Comparison of ENCODE assay signal across 8 cellular contexts in the genomic region with DNA sequence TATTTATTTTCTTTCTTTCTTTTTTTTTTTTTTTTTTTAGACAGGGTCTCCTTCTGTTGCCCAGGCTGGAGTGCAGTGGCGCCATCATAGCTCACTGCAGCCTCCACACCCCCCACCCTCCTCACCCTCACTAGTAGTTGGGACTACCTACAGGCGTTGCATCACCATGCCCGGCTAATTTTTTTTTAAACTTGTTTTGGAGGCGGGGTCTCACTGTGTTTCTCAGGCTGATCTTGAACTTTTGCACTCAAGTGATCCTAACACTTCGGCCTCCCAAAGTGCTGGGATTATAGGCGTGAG. TPM values are rescaled to one million over a fixed set of nuclear protein-coding genes. Genes with fewer than 3 reads are reported as not detected.
A peak's percentile ranks its signal among the peaks of the same experiment; 100 is the strongest.
DNase-seq lines count a peak whose midpoint lies in the region; ATAC-seq, FAIRE-seq and TF ChIP-seq lines count a peak whose summit lies in the region.

No MANE protein-coding gene starts in this region.

- H3K4me3 ChIP-seq in BLaER1 treated with 17β-estradiol and CSF1 and Interleukin-3, amounts not matched to agents 10 nM and 100 nM, result peak overlapping the region in 8 of 10 experiments; percentile 44 to 73 (median 56); a peak in 14 of 20 replicates
- H3K4me3 ChIP-seq in thyroid gland (replicated peaks in 1 of 3), result peak overlapping the region in 1 of 3 donors; percentile 45

- WGBS in thyroid gland, 2 donors, result 27 to 32% methylated on average over 6 of the region's 6 CpGs

- H3K4me1 Mint-ChIP-seq in activated T-helper 2 cell treated with anti-CD3 and anti-CD28 coated beads, Interferon-gamma antibody, Interleukin-2, Interleukin-4, amounts not matched to agents 10 μg/mL and 5 μg/mL and 100 μg/mL, durations not matched to agents 14 hours and 24 hours and 36 hours (ENCODE audit: low read depth), result peaks cover 2% of the 10 kb centered on the region
- peaks cover 0 to 4% of the 10 kb centered on the region in 2 donors for H3K4me1 Mint-ChIP-seq in immature natural killer cell

- H3K27me3 ChIP-seq in BLaER1 treated with 17β-estradiol and CSF1 and Interleukin-3, amounts not matched to agents 10 nM and 100 nM, result peaks cover 57 to 84% (median 68%) of the 10 kb centered on the region in 11 experiments
- no peaks in the 10 kb centered on the region for H3K27me3 ChIP-seq in thyroid gland

- H3K4me1 ChIP-seq in BLaER1 treated with 17β-estradiol and CSF1 and Interleukin-3, amounts not matched to agents 10 nM and 100 nM, result peaks cover 14 to 26% (median 16%) of the 10 kb centered on the region in 10 experiments
- H3K4me1 ChIP-seq in thyroid gland, result peaks cover 3 to 16% of the 10 kb centered on the region in 2 donors

- peak overlapping the region; percentile 54 for H3K4me3 Mint-ChIP-seq in activated T-helper 2 cell treated with anti-CD3 and anti-CD28 coated beads, Interferon-gamma antibody, Interleukin-2, Interleukin-4, amounts not matched to agents 10 μg/mL and 5 μg/mL and 100 μg/mL, durations not matched to agents 14 hours and 24 hours and 36 hours (ENCODE audit: low read depth)
- H3K4me3 Mint-ChIP-seq in immature natural killer cell, result peak overlapping the region; percentile 64 to 74 (median 68)

- no peak for FAIRE-seq in HTR-8/SVneo (lab: Jason Lieb, UNC)

- no peaks in the 10 kb centered on the region for H3K36me3 ChIP-seq in BLaER1 treated with 17β-estradiol and CSF1 and Interleukin-3, amounts not matched to agents 10 nM and 100 nM
- H3K36me3 ChIP-seq in thyroid gland, result no peaks in the 10 kb centered on the region

- H3K27ac Mint-ChIP-seq in activated T-helper 2 cell treated with anti-CD3 and anti-CD28 coated beads, Interferon-gamma antibody, Interleukin-2, Interleukin-4, amounts not matched to agents 10 μg/mL and 5 μg/mL and 100 μg/mL, durations not matched to agents 14 hours and 24 hours and 36 hours, result no peak overlapping the region
- no peak overlapping the region for H3K27ac Mint-ChIP-seq in immature natural killer cell

- peak overlapping the region in 2 of 11 experiments; percentile 78; a peak in 2 of 22 replicates for H3K9ac ChIP-seq in BLaER1 treated with 17β-estradiol and CSF1 and Interleukin-3, amounts not matched to agents 10 nM and 100 nM

- intact Hi-C loops in activated T-helper 2 cell treated with anti-CD3 and anti-CD28 coated beads, Interferon-gamma antibody, Interleukin-2, Interleukin-4, amounts not matched to agents 10 μg/mL and 5 μg/mL and 100 μg/mL, durations not matched to agents 14 hours and 24 hours and 36 hours (cut with micrococcal nuclease), result no loop called here
- intact Hi-C loops in thyroid gland (cut with DNase I), result no loop called here

- TF ChIP-seq POLR2A in thyroid gland (IDR thresholded peaks at IDR 0.05), result no peak

- no peak for DNase-seq in activated T-helper 2 cell treated with anti-CD3 and anti-CD28 coated beads, Interferon-gamma antibody, Interleukin-2, Interleukin-4, amounts not matched to agents 10 μg/mL and 5 μg/mL and 100 μg/mL, durations not matched to agents 14 hours and 24 hours and 36 hours (ENCODE audit: low spot score)
- DNase-seq in immature natural killer cell (no peak), thyroid gland (peak in 1 of 2 donors; percentile 21), GM19238 (ENCODE audit: insufficient read length, low spot score) (no peak), HTR-8/SVneo (ENCODE audit: insufficient read length, low spot score) (no peak)

- H3K27me3 Mint-ChIP-seq in activated T-helper 2 cell treated with anti-CD3 and anti-CD28 coated beads, Interferon-gamma antibody, Interleukin-2, Interleukin-4, amounts not matched to agents 10 μg/mL and 5 μg/mL and 100 μg/mL, durations not matched to agents 14 hours and 24 hours and 36 hours (ENCODE audit: low read depth), result peaks cover 27% of the 10 kb centered on the region
- peaks cover 0 to 8% (median 4%) of the 10 kb centered on the region in 3 donors for H3K27me3 Mint-ChIP-seq in immature natural killer cell (ENCODE audit: low read depth in 3 of 3)

- no peaks in the 10 kb centered on the region for H3K36me3 Mint-ChIP-seq in activated T-helper 2 cell treated with anti-CD3 and anti-CD28 coated beads, Interferon-gamma antibody, Interleukin-2, Interleukin-4, amounts not matched to agents 10 μg/mL and 5 μg/mL and 100 μg/mL, durations not matched to agents 14 hours and 24 hours and 36 hours (ENCODE audit: low read depth)
- no peaks in the 10 kb centered on the region for H3K36me3 Mint-ChIP-seq in immature natural killer cell

- H3K9me3 Mint-ChIP-seq in activated T-helper 2 cell treated with anti-CD3 and anti-CD28 coated beads, Interferon-gamma antibody, Interleukin-2, Interleukin-4, amounts not matched to agents 10 μg/mL and 5 μg/mL and 100 μg/mL, durations not matched to agents 14 hours and 24 hours and 36 hours, result no peaks in the 10 kb centered on the region
- no peaks in the 10 kb centered on the region for H3K9me3 Mint-ChIP-seq in immature natural killer cell

- TF ChIP-seq CTCF in thyroid gland (IDR thresholded peaks at IDR 0.05), result no peak

- peak overlapping the region in 10 of 11 experiments; percentile 71 to 93 (median 84); a peak in 17 of 22 replicates for H3K4me2 ChIP-seq in BLaER1 treated with 17β-estradiol and CSF1 and Interleukin-3, amounts not matched to agents 10 nM and 100 nM

- ATAC-seq in HG02852 (IDR thresholded peaks at IDR 0.05; ENCODE audit: unreplicated experiment) (peak; percentile 21), HG03469 (IDR thresholded peaks at IDR 0.05; ENCODE audit: unreplicated experiment) (no peak)

- H3K27ac ChIP-seq in BLaER1 treated with 17β-estradiol and CSF1 and Interleukin-3, amounts not matched to agents 10 nM and 100 nM, result peak overlapping the region in 1 of 11 experiments; percentile 70; a peak in 1 of 22 replicates
- peak overlapping the region; percentile 61 to 89 (median 75) for H3K27ac ChIP-seq in thyroid gland

- H4K20me1 ChIP-seq in BLaER1 treated with 17β-estradiol and CSF1 and Interleukin-3, amounts not matched to agents 10 nM and 100 nM, result peaks cover 0 to 23% (median 4%) of the 10 kb centered on the region in 11 experiments; a peak in 8 of 22 replicates

- no peaks in the 10 kb centered on the region; a peak in 1 of 22 replicates for H3K9me3 ChIP-seq in BLaER1 treated with 17β-estradiol and CSF1 and Interleukin-3, amounts not matched to agents 10 nM and 100 nM (replicated peaks in 1 of 11)
- H3K9me3 ChIP-seq in thyroid gland, result no peaks in the 10 kb centered on the region

RNA-seq across cellular contexts. Expression of gene GJA3, which starts 33.6 kb away (rescaled TPM):
- total RNA-seq in activated T-helper 2 cell treated with anti-CD3 and anti-CD28 coated beads, Interferon-gamma antibody, Interleukin-2, Interleukin-4, amounts not matched to agents 10 μg/mL and 5 μg/mL and 100 μg/mL, durations not matched to agents 14 hours and 24 hours and 36 hours, result 0.05 and 0.07 TPM in 2 replicates
- polyA plus RNA-seq in immature natural killer cell, result not detected
- total RNA-seq in thyroid gland, result under 1 TPM; 0.11 to 0.54 (median 0.41) TPM
